In the genomic region with DNA sequence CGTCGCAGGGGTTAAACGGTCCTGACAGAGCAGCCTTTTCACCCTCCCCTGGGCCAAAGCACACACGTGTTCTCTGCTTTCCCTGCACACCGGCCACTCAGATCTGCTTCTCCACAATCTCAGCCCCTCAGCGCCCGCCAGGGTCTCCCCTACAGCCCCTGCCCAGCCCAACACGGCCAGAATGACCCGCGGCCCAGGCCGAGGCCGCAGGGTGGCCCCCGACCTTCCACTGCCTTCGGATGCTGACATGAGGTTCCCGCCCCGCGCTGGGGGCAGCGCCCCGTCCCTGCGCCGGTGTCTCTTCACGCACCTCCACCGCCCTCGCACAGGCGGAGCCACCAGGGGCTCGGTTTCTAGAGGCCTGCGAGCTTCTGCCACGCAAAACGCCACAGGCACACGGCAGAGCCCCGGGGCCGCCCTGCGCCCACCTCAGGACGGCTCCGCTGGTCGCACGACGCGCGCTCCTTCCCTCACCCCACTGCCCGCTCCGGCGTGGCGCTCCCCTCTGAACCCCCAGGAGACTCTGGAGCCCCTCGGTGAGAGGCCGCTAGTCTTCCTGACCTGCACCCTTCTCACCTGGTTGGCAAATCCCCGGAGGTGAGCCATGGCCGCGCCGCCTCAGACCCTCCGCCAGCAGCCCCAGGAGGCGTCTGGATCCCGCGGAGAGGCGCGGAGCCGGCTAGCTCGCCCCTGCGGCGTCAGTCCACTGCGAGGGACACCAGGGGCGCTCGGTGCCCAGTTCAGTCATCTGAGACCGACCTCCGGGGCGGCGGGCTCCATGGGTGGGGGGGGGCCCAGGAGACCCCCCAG, we compare ENCODE assay signal across 1 cellular context.
TF ChIP-seq lines count a peak whose summit lies in the region.

No MANE protein-coding gene starts in this region.

TF ChIP-seq in HEK293, 187 proteins besides CTCF, POLR2A, EP300 and RAD21 (continued from another document):
- TF ChIP-seq ZNF335 (tag by site-specific recombination; conservative IDR thresholded peaks at IDR 0.05) = peak; percentile 39
- TF ChIP-seq SP2 (tag by site-specific recombination; IDR thresholded peaks at IDR 0.05) = peak; percentile 68
- TF ChIP-seq MZF1 (tag by site-specific recombination; IDR thresholded peaks at IDR 0.05; ENCODE audit: borderline replicate concordance) = no peak
- peak; percentile 41 for TF ChIP-seq ZBTB26 (tag by site-specific recombination; optimal IDR thresholded peaks at IDR 0.05)
- TF ChIP-seq ZEB2 (tag by site-specific recombination; IDR thresholded peaks at IDR 0.05) = 0 out of 2 replicates have a peak, but pooled peaks have one; percentile 29
- TF ChIP-seq GLIS1 (tag by site-specific recombination; IDR thresholded peaks at IDR 0.05) = peak; percentile 76
- TF ChIP-seq ZNF19 (tag by site-specific recombination; IDR thresholded peaks at IDR 0.05; ENCODE audit: low read depth) = no peak
- no peak for TF ChIP-seq GLI2 (tag by site-specific recombination; IDR thresholded peaks at IDR 0.05; ENCODE audit: borderline replicate concordance, low read depth)
- no peak for TF ChIP-seq GLI4 (tag by site-specific recombination; IDR thresholded peaks at IDR 0.05)
- no peak for TF ChIP-seq TRIM28 (IDR thresholded peaks at IDR 0.05; ENCODE audit: borderline replicate concordance, low read length)
- TF ChIP-seq KLF1 (tag by site-specific recombination; IDR thresholded peaks at IDR 0.05) = peak; percentile 44; the same call in 1 of the 2 replicates
- TF ChIP-seq ZBTB8A (tag by site-specific recombination; IDR thresholded peaks at IDR 0.05) = peak; percentile 65
